ENCODE assay signal across 9 cellular contexts in genomic region chr6:103587722-103588121, GRCh38.
"Had no signal": no experiment of that assay in that cellular context is flagged by ENCODE, and none has a peak within 500 bp of the region (broad histone marks: within the 10 kb centered on the region; RNA-seq: fewer than 3 reads in every experiment).

No MANE protein-coding gene starts in this region.

- H3K27ac ChIP-seq: GM23248, HL-60, KMS-11 had no signal

- H2AFZ ChIP-seq: GM23248 had no signal

- H3K4me3 ChIP-seq: GM23248, HAP-1 had no signal

- H3K9ac ChIP-seq: GM23248, KMS-11 had no signal

- H3K36me3 ChIP-seq: HAP-1 had no signal

- H3K4me2 ChIP-seq: KMS-11 had no signal

- H3K9me3 ChIP-seq: HAP-1 had no signal

- ATAC-seq: HCT116 had no signal

- H3K4me1 ChIP-seq: HAP-1 had no signal

- DNase-seq: GM23248, GOT3, H7, HFFc6, KBM-7 had no signal
